In genomic region chr12:27875677-27876076, GRCh38 we compare ENCODE assay signal across 10 cellular contexts.
"Had no signal": no experiment of that assay in that cellular context is flagged by ENCODE, and none has a peak within 500 bp of the region (broad histone marks: within the 10 kb centered on the region; RNA-seq: fewer than 3 reads in every experiment).

No MANE protein-coding gene starts in this region.

- ATAC-seq: HCT116 had no signal

- H2AFZ ChIP-seq: GM23248 had no signal

- H3K9me3 ChIP-seq: HAP-1 had no signal

- H3K4me2 ChIP-seq: KMS-11 had no signal

- DNase-seq: GM23248, GOT3, H7, HFFc6, Karpas-422, KBM-7 had no signal

- H3K9ac ChIP-seq: GM23248, KMS-11 had no signal

- H3K36me3 ChIP-seq: HAP-1 had no signal

- H3K4me3 ChIP-seq: GM23248, HAP-1 had no signal

- H3K27ac ChIP-seq: GM23248, KMS-11 had no signal

- FAIRE-seq: HTR-8/SVneo had no signal
